Comparison of ENCODE assay signal across 9 cellular contexts in the genomic region with DNA sequence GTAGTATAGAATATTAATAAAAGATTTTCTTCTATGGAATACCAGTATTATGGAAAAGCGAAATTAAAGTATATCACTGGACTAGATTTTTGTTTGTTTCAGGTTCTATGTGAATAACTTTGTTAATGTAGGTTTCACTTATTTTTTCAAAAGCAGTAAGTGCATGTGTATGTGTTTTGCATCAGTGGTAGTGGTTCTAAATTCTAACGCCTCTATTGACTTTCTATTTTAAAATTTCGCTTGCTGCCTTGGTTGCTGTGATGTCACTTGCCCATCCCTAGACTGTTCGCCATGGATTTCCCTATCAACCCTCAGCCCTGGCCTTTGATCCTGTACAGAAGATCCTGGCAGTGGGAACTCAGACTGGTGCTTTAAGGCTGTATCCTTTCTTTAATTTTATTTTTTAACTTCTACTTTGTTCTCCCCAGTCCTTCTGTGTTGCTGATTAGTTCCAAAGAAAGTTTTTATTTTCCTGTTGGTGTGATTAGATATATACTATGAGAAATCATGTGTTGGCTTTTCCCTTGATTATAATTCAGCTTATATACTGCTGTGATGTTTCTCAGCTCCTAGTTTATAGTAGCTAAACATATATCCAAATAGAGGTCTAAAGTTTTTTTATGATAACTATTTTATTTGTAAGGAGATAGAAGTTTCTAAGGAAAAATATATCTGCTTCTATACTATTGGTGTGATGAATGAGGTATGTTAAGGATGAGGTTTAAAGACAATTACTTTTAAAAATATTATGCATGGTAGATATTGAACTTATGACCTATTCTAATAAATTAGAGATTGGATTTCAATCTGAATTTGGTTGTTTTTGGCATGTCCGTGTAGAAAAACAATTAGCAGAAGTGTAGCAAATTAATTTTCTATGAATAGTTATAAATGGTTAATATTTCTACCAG. TPM values are rescaled to one million over a fixed set of nuclear protein-coding genes. Genes with fewer than 3 reads are reported as not detected.
DNase-seq lines count a peak whose midpoint lies in the region; ATAC-seq, FAIRE-seq and TF ChIP-seq lines count a peak whose summit lies in the region.
"Had no signal": no experiment of that assay in that cellular context is flagged by ENCODE, and none has a peak within 500 bp of the region (broad histone marks: within the 10 kb centered on the region; RNA-seq: fewer than 3 reads in every experiment).

No MANE protein-coding gene starts in this region.

- no peak for FAIRE-seq in GM12892 (lab: Jason Lieb, UNC)
- FAIRE-seq: TTC549 had no signal

- DNase-seq in amniotic epithelial cell (ENCODE audit: low read depth) (peak; percentile 54), lower lobe of right lung (no peak), GM12892 (ENCODE audit: insufficient read length) (no peak), KG1 (lab: John Stamatoyannopoulos, UW) (no peak), mesenteric fat pad (ENCODE audit: low spot score) (no peak)

- H3K9me2 ChIP-seq in DOHH2 (replicated peaks; ENCODE audit: control insufficient read depth, low read length) (no peaks in the 10 kb centered on the region), Loucy (replicated peaks; ENCODE audit: low read depth, low read length) (no peaks in the 10 kb centered on the region)

- intact Hi-C loops in lower lobe of right lung (cut with DNase I), result no loop called here

- H3K79me2 ChIP-seq in DOHH2 (ENCODE audit: control insufficient read depth, low read length) (peaks cover 48% of the 10 kb centered on the region), Loucy (ENCODE audit: insufficient read depth, low read length) (peaks cover 50% of the 10 kb centered on the region)

- H3F3A ChIP-seq in DOHH2 (ENCODE audit: control insufficient read depth, insufficient read depth) (0 out of 2 replicates have a peak, but pooled peaks cover 2% of the 10 kb centered on the region), Loucy (ENCODE audit: low read depth) (no peaks in the 10 kb centered on the region)

- TF ChIP-seq CTCF in DOHH2 (IDR thresholded peaks at IDR 0.05; ENCODE audit: low read depth, low read length, poor library complexity, severe bottlenecking) (no peak), Loucy (conservative IDR thresholded peaks at IDR 0.05; ENCODE audit: low read length) (no peak), lower lobe of right lung (IDR thresholded peaks at IDR 0.05) (no peak)

- H3K9me3 ChIP-seq in DOHH2 (ENCODE audit: control insufficient read depth, insufficient read depth, low read length) (no peaks in the 10 kb centered on the region), Loucy (ENCODE audit: insufficient read depth, low read depth, low read length) (no peaks in the 10 kb centered on the region), lower lobe of right lung (no peaks in the 10 kb centered on the region)

- H3K36me3 ChIP-seq in DOHH2 (ENCODE audit: control insufficient read depth, low read length) (peaks cover 6% of the 10 kb centered on the region; the same call in 1 of the 2 replicates), Loucy (ENCODE audit: insufficient read depth, low read length) (no peaks in the 10 kb centered on the region), lower lobe of right lung (no peaks in the 10 kb centered on the region)

- H3K4me2 ChIP-seq in DOHH2 (ENCODE audit: low read length) (peak overlapping the region; percentile 84), Loucy (ENCODE audit: low read depth, low read length, poor library complexity, severe bottlenecking) (peak overlapping the region; percentile 82)

- H3K4me3 ChIP-seq in DOHH2 (ENCODE audit: low read length) (peak overlapping the region; percentile 98), Loucy (ENCODE audit: low read length, poor library complexity, severe bottlenecking) (peak overlapping the region; percentile 78), lower lobe of right lung (peak overlapping the region; percentile 78)

- TF ChIP-seq POLR2A in GM12892 (IDR thresholded peaks at IDR 0.05; ENCODE audit: low read depth, low read length), result no peak

- no peaks in the 10 kb centered on the region for H3K27me3 ChIP-seq in DOHH2 (ENCODE audit: control insufficient read depth, low read length)
- no peaks in the 10 kb centered on the region for H3K27me3 ChIP-seq in Loucy (ENCODE audit: insufficient read depth, low read length, poor library complexity, severe bottlenecking)
- no peaks in the 10 kb centered on the region for H3K27me3 ChIP-seq in lower lobe of right lung (ENCODE audit: low read depth)

- ATAC-seq in lower lobe of right lung (no peak), GM21717 (IDR thresholded peaks at IDR 0.05; ENCODE audit: unreplicated experiment) (no peak)

- peak overlapping the region; percentile 51 for H3K9ac ChIP-seq in Loucy (ENCODE audit: low read depth, low read length, poor library complexity, severe bottlenecking)

- H4K20me1 ChIP-seq in DOHH2 (ENCODE audit: control insufficient read depth, insufficient read depth, low read depth, low read length), result 0 out of 2 replicates have a peak, but pooled peaks cover 2% of the 10 kb centered on the region
- H4K20me1 ChIP-seq in Loucy (ENCODE audit: insufficient read depth, low read length, poor library complexity, severe bottlenecking), result peaks cover 38% of the 10 kb centered on the region

- H2AFZ ChIP-seq in Loucy (ENCODE audit: low read length), result no peak overlapping the region

- H3K4me1 ChIP-seq in DOHH2 (ENCODE audit: control insufficient read depth, low read length) (peaks cover 15% of the 10 kb centered on the region), Loucy (ENCODE audit: insufficient read depth, low read length, poor library complexity, severe bottlenecking) (peaks cover 57% of the 10 kb centered on the region), lower lobe of right lung (peaks cover 26% of the 10 kb centered on the region)

- H3K27ac ChIP-seq in DOHH2 (ENCODE audit: low read depth, low read length), result no peak overlapping the region
- no peak overlapping the region for H3K27ac ChIP-seq in lower lobe of right lung

RNA-seq across cellular contexts. Expression of gene STXBP5, which starts 1.7 kb away (rescaled TPM):
- total RNA-seq in lower lobe of right lung (21.2 TPM), mesenteric fat pad (17.1 TPM)
- 4.3 TPM for polyA plus RNA-seq in GM12892 (2012; ENCODE audit: missing spikeins)
